12 cellular contexts compared by ENCODE assay signal in the genomic region with DNA sequence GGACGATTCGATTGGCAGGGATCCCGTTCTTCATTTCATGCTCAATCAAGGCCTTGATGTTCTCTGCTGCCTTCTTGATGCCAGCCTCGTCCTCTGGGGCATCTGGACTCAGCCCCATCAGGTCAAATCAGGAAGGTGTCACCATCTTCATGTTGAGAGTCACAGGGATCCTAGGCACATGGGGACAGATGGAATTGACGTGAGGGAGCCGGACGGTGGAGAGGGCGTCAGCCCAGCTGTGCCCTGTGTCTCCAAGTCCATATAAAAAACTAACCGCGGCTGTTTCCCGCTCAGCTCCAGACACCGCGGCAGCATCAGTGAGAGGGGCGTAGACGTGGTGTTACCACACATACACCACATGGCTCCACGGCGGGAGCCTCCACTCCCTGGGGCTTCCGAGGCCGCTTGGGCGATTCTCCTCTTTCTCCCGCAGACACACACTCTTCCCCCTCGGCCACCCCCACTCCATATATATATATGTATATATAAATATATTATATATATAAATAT. TPM values are rescaled to one million over a fixed set of nuclear protein-coding genes. Genes with fewer than 3 reads are reported as not detected.
"Had no signal": no experiment of that assay in that cellular context is flagged by ENCODE, and none has a peak within 500 bp of the region (broad histone marks: within the 10 kb centered on the region; RNA-seq: fewer than 3 reads in every experiment).

No MANE protein-coding gene starts in this region.

RNA-seq across cellular contexts. Expression of gene PRR36, which starts 5.6 kb away (rescaled TPM):
- total RNA-seq: activated B cell treated with CpG ODN at 0.5 μM for 24 hours, bronchial epithelial cell, endothelial cell of umbilical vein, omental fat pad, sigmoid colon, thoracic aorta, vagina had no signal

RNA-seq across cellular contexts. Expression of gene LRRC8E, which starts 8.5 kb away (rescaled TPM):
- total RNA-seq: activated B cell treated with CpG ODN at 0.5 μM for 24 hours; activated CD8-positive, alpha-beta T cell treated with anti-CD3 and anti-CD28 coated beads, Interleukin-2, amount 10 ng/mL, durations not matched to agents 7 days and 5 days; activated T-helper 2 cell treated with anti-CD3 and anti-CD28 coated beads, Interferon-gamma antibody, Interleukin-2, Interleukin-4, amounts not matched to agents 10 μg/mL and 5 μg/mL and 100 μg/mL, durations not matched to agents 14 hours and 24 hours and 36 hours; frontal cortex; sigmoid colon had no signal

RNA-seq across cellular contexts. Expression of gene TGFBR3L, which starts 34.8 kb away (rescaled TPM):
- total RNA-seq: activated B cell treated with CpG ODN at 0.5 μM for 24 hours, colonic mucosa, endothelial cell of umbilical vein, frontal cortex, hepatocyte, omental fat pad, thoracic aorta had no signal
